Comparison of ENCODE assay signal across 8 cellular contexts in the genomic region with DNA sequence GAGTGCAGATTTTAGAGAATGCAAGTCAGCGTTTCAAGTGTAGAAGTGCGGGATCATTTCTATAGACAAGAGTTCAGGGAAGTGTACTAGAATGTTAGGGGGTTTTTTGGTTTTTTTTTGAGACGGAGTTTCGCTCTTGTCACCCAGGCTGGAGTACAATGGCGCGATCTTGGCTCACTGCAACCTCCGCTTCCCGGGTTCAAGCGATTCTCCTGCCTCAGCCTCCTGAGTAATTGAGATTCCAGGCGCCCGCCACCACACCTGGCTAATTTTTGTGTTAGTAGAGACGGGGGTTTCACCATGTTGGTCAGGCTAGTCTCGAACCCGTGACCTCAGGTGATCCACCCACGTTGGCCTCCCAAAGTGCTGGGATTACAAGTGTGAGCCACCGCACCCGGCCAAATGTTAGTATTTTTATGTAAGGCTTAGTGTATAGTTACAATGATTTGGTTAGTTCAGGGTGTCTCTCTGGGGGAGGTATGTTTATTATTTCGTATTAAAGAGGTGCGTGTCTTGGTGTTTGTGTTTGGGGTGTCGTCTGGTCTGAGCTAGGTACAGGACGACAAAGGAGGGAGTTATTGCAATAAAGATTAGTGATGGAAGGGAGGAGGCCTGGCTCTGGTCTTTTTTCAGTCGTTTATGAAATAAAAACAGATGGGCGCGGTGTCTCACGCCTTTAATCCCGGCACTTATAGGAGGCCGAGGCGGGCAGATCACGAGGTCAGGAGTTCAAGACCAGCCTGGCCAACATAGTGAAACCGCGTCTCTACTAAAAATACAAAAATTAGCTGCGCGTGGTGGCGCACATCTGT. TPM values are rescaled to one million over a fixed set of nuclear protein-coding genes. Genes with fewer than 3 reads are reported as not detected.
DNase-seq lines count a peak whose midpoint lies in the region; ATAC-seq, FAIRE-seq and TF ChIP-seq lines count a peak whose summit lies in the region.
"Not testable (repeated sequence)": the region's sequence is repeated elsewhere in the genome, so short reads cannot be mapped to it uniquely, and the experiment has no call there.

No MANE protein-coding gene starts in this region.

- not testable (repeated sequence) for H3K36me3 ChIP-seq in DND-41 (ENCODE audit: insufficient read depth, low read length); OCI-LY3 (replicated peaks; ENCODE audit: low read depth, low read length); effector memory CD4-positive, alpha-beta T cell (ENCODE audit: control insufficient read depth, insufficient read depth, low read length); keratinocyte (ENCODE audit: control insufficient read depth in 2 of 2, extremely low read depth in 1 of 2, insufficient read depth in 2 of 2, low read length in 2 of 2); ovary; thyroid gland

- WGBS in ovary, 3 donors, result 22 to 33% (median 26%) methylated on average over 34 of the region's 34 CpGs
- WGBS in thyroid gland, 2 donors, result 43 to 45% methylated on average over 32 to 34 of the region's 34 CpGs

- H3K4me1 ChIP-seq in DND-41 (ENCODE audit: insufficient read depth, low read length), result peaks cover 25% of the 10 kb centered on the region
- H3K4me1 ChIP-seq in OCI-LY3 (ENCODE audit: low read length), result peaks cover 19% of the 10 kb centered on the region
- not testable (repeated sequence) for H3K4me1 ChIP-seq in effector memory CD4-positive, alpha-beta T cell (ENCODE audit: control insufficient read depth, insufficient read depth, low read length, poor library complexity, severe bottlenecking); ovary (ENCODE audit: insufficient read depth); thyroid gland
- H3K4me1 ChIP-seq in keratinocyte (ENCODE audit: control insufficient read depth, extremely low read depth, insufficient read depth, low read length), result peaks cover 13% of the 10 kb centered on the region

- H3K4me2 ChIP-seq in DND-41 (ENCODE audit: insufficient read depth, low read length), result peak overlapping the region; percentile 84
- peak overlapping the region; percentile 88 for H3K4me2 ChIP-seq in OCI-LY3 (ENCODE audit: low read length)
- H3K4me2 ChIP-seq in keratinocyte (ENCODE audit: control insufficient read depth, extremely low read depth, insufficient read depth, low read depth, low read length), result peak overlapping the region; percentile 79

- H2AFZ ChIP-seq in DND-41 (ENCODE audit: low read depth, low read length) (peak overlapping the region; percentile 89), OCI-LY3 (ENCODE audit: low read depth, low read length) (peak overlapping the region; percentile 47; the same call in 1 of the 2 replicates), keratinocyte (ENCODE audit: control insufficient read depth, low read length) (peak overlapping the region; percentile 79)

- H3K4me1 Mint-ChIP-seq in HFFc6 (ENCODE audit: low read depth), result peaks cover 22% of the 10 kb centered on the region
- peaks cover 28% of the 10 kb centered on the region for H3K4me1 Mint-ChIP-seq in activated T-cell treated with anti-CD3 and anti-CD28 coated beads, Interleukin-2, amount 50 U/mL, for 72 hours (ENCODE audit: low read depth)

- not testable (repeated sequence) for TF ChIP-seq POLR2A in ovary (IDR thresholded peaks at IDR 0.05); thyroid gland (IDR thresholded peaks at IDR 0.05)

- H3K36me3 Mint-ChIP-seq in HFFc6 (ENCODE audit: low read depth), result not testable (repeated sequence)
- H3K36me3 Mint-ChIP-seq in activated T-cell treated with anti-CD3 and anti-CD28 coated beads, Interleukin-2, amount 50 U/mL, for 72 hours (ENCODE audit: insufficient read depth in 2 of 2), result peaks cover 2 to 13% of the 10 kb centered on the region in 2 donors

- intact Hi-C loops in ovary (cut with DNase I); thyroid gland (cut with DNase I): not testable (repeated sequence)

- H3K4me3 Mint-ChIP-seq in HFFc6, result peak overlapping the region; percentile 96
- peak overlapping the region; percentile 93 to 95 for H3K4me3 Mint-ChIP-seq in activated T-cell treated with anti-CD3 and anti-CD28 coated beads, Interleukin-2, amount 50 U/mL, for 72 hours

- not testable (repeated sequence) for TF ChIP-seq CTCF in DND-41 (IDR thresholded peaks at IDR 0.05; ENCODE audit: borderline replicate concordance, extremely low read depth, low read length, poor library complexity, severe bottlenecking); HFFc6 (IDR thresholded peaks at IDR 0.05); OCI-LY3 (IDR thresholded peaks at IDR 0.05; ENCODE audit: low read depth, low read length); keratinocyte (optimal IDR thresholded peaks at IDR 0.05 in 1 of 3, IDR thresholded peaks at IDR 0.05 in 1 of 3, conservative IDR thresholded peaks at IDR 0.05 in 1 of 3; ENCODE audit: extremely low read depth in 1 of 3, insufficient read depth in 2 of 3, low read length in 3 of 3); ovary (IDR thresholded peaks at IDR 0.05); thyroid gland (IDR thresholded peaks at IDR 0.05)

- not testable (repeated sequence) for H3K27me3 ChIP-seq in DND-41 (ENCODE audit: insufficient read depth, low read length, poor library complexity); OCI-LY3 (ENCODE audit: low read depth, low read length); effector memory CD4-positive, alpha-beta T cell (replicated peaks; ENCODE audit: control insufficient read depth, insufficient read depth, low read length, poor library complexity, severe bottlenecking); keratinocyte (ENCODE audit: control insufficient read depth, extremely low read depth, insufficient read depth, low read length); ovary; thyroid gland

- not testable (repeated sequence) for FAIRE-seq in keratinocyte (lab: Jason Lieb, UNC)

- not testable (repeated sequence) for ATAC-seq in DND-41 (ENCODE audit: insufficient read depth, low read depth); activated T-cell treated with anti-CD3 and anti-CD28 coated beads, Interleukin-2, amount 50 U/mL, for 72 hours (replicated peaks in 1 of 2)

- H3K4me3 ChIP-seq in DND-41 (ENCODE audit: low read depth in 1 of 2, low read length in 2 of 2) (peak overlapping the region; percentile 75 to 85), OCI-LY3 (ENCODE audit: low read length) (peak overlapping the region; percentile 90), keratinocyte (ENCODE audit: control insufficient read depth in 2 of 3, extremely low read depth in 1 of 3, insufficient read depth in 2 of 3, low read depth in 1 of 3, low read length in 3 of 3) (peak overlapping the region; percentile 56 to 99 (median 92)), ovary (peak overlapping the region; percentile 88), thyroid gland (replicated peaks in 1 of 3) (peak overlapping the region; percentile 60 to 98 (median 79))
- H3K4me3 ChIP-seq in effector memory CD4-positive, alpha-beta T cell (ENCODE audit: insufficient read depth, low read depth, low read length, poor library complexity, severe bottlenecking), result peak overlapping the region; percentile 93

- DNase-seq in DND-41; HFFc6; effector memory CD4-positive, alpha-beta T cell; keratinocyte (ENCODE audit: low read depth, low spot score); thyroid gland: not testable (repeated sequence)
- DNase-seq in activated T-cell treated with anti-CD3 and anti-CD28 coated beads, Interleukin-2, amount 50 U/mL, for 72 hours, result peak in 1 of 2 donors; percentile 15
- DNase-seq in ovary, result peak in 3 of 5 donors; percentile 19 to 44 (median 35)

- peak overlapping the region; percentile 99 for H3K9ac ChIP-seq in DND-41 (ENCODE audit: low read depth, low read length)
- H3K9ac ChIP-seq in OCI-LY3 (ENCODE audit: low read length), result peak overlapping the region; percentile 81
- peak overlapping the region; percentile 93 for H3K9ac ChIP-seq in keratinocyte (ENCODE audit: control insufficient read depth, extremely low read depth, insufficient read depth, low read length)

- H3K9me3 ChIP-seq in DND-41 (ENCODE audit: insufficient read depth, low read length, severe bottlenecking); OCI-LY3 (ENCODE audit: insufficient read depth, low read length); effector memory CD4-positive, alpha-beta T cell (ENCODE audit: control insufficient read depth, low read length); keratinocyte (ENCODE audit: control insufficient read depth, low read depth, low read length); ovary; thyroid gland: not testable (repeated sequence)

- H3K9me1 ChIP-seq in keratinocyte (ENCODE audit: control insufficient read depth, extremely low read depth, insufficient read depth, low read length), result not testable (repeated sequence)

- H3K9me3 Mint-ChIP-seq in HFFc6; activated T-cell treated with anti-CD3 and anti-CD28 coated beads, Interleukin-2, amount 50 U/mL, for 72 hours: not testable (repeated sequence)

- dilution Hi-C loops in keratinocyte (cut with MboI; ENCODE audit: extremely low pct_ligation_motif_present, low sequenced_read_pairs), result not testable (repeated sequence)

- H3K27ac Mint-ChIP-seq in HFFc6, result peak overlapping the region; percentile 91
- H3K27ac Mint-ChIP-seq in activated T-cell treated with anti-CD3 and anti-CD28 coated beads, Interleukin-2, amount 50 U/mL, for 72 hours, result peak overlapping the region; percentile 94

- H4K20me1 ChIP-seq in DND-41 (ENCODE audit: insufficient read depth, low read length) (peaks cover 30% of the 10 kb centered on the region; the same call in 1 of the 2 replicates), OCI-LY3 (ENCODE audit: insufficient read depth, low read length) (peaks cover 17% of the 10 kb centered on the region)
- H4K20me1 ChIP-seq in keratinocyte (ENCODE audit: control insufficient read depth, extremely low read depth, insufficient read depth, low read length), result not testable (repeated sequence)

- H3K79me2 ChIP-seq in DND-41 (ENCODE audit: insufficient read depth, low read length) (peaks cover 46% of the 10 kb centered on the region), OCI-LY3 (ENCODE audit: low read length) (peaks cover 42% of the 10 kb centered on the region), keratinocyte (ENCODE audit: control insufficient read depth, insufficient read depth, low read length) (peaks cover 41% of the 10 kb centered on the region)

- H3K27me3 Mint-ChIP-seq in HFFc6 (ENCODE audit: insufficient read depth); activated T-cell treated with anti-CD3 and anti-CD28 coated beads, Interleukin-2, amount 50 U/mL, for 72 hours (ENCODE audit: low read depth): not testable (repeated sequence)

- H3K27ac ChIP-seq in DND-41 (ENCODE audit: low read length), result peak overlapping the region; percentile 93
- peak overlapping the region; percentile 56 for H3K27ac ChIP-seq in OCI-LY3 (ENCODE audit: low read length)
- peak overlapping the region; percentile 96 for H3K27ac ChIP-seq in effector memory CD4-positive, alpha-beta T cell (ENCODE audit: insufficient read depth, low read length, poor library complexity, severe bottlenecking)
- H3K27ac ChIP-seq in keratinocyte (ENCODE audit: control insufficient read depth, insufficient read depth, low read length), result peak overlapping the region; percentile 88
- H3K27ac ChIP-seq in ovary, result peak overlapping the region; percentile 95 to 99
- peak overlapping the region; percentile 92 to 97 (median 96) for H3K27ac ChIP-seq in thyroid gland

- TF ChIP-seq EP300 in ovary (IDR thresholded peaks at IDR 0.05), result not testable (repeated sequence)

RNA-seq across cellular contexts. Expression of a gene that starts 0.8 kb away (rescaled TPM):
- 100 to 1,000 TPM in 1 of 6 experiments, 10 to 100 TPM in 5; 87.2 to 103 (median 95.3) TPM for total RNA-seq in HFFc6 (2021; fragmentation: NEBNext Ultra II Directional; extraction: Animal tissue kit (Norgen Biotek cat#: 25700))
- 100 to 1,000 TPM in 1 of 2 donors, 10 to 100 TPM in 1; 89.3 to 108 TPM for total RNA-seq in activated T-cell treated with anti-CD3 and anti-CD28 coated beads, Interleukin-2, amount 50 U/mL, for 72 hours
- polyA plus RNA-seq in keratinocyte (50.8 to 88.4 TPM (median 63.6 TPM) in 3 replicates), ovary (10 to 100 TPM; 54.4 to 67.0 TPM)
- polyA plus RNA-seq in keratinocyte (2011; ENCODE audit: low read depth), result 17.4 TPM
- polyA plus RNA-seq in keratinocyte (2011; cell fraction: cytosol; rRNA removed), result 66.2 and 78.5 TPM in 2 replicates
- polyA plus RNA-seq in keratinocyte (2011; cell fraction: nucleus; rRNA removed), result 75.3 and 96.1 TPM in 2 replicates
- polyA plus RNA-seq in keratinocyte (2012; ENCODE audit: low replicate concordance), result 38.7 and 63.1 TPM in 2 replicates
- polyA minus RNA-seq in keratinocyte, result 83.0 to 191 TPM (median 115 TPM) in 3 replicates
- 111 TPM for polyA minus RNA-seq in keratinocyte (2011; cell fraction: cytosol; rRNA and poly(A)+ RNA removed)
- polyA minus RNA-seq in keratinocyte (2011; cell fraction: nucleus; rRNA and poly(A)+ RNA removed), result 46.8 and 59.2 TPM in 2 replicates
- total RNA-seq in ovary (100 to 1,000 TPM in 4 of 7 donors, 10 to 100 TPM in 3; 66.3 to 117 (median 108) TPM), thyroid gland (100 to 1,000 TPM; 110 to 156 (median 146) TPM)

RNA-seq across cellular contexts. Expression of a gene that starts 11.1 kb away (rescaled TPM):
- 10 to 100 TPM; 87.3 to 96.2 (median 93.6) TPM for total RNA-seq in HFFc6 (2021; fragmentation: NEBNext Ultra II Directional; extraction: Animal tissue kit (Norgen Biotek cat#: 25700))
- total RNA-seq in activated T-cell treated with anti-CD3 and anti-CD28 coated beads, Interleukin-2, amount 50 U/mL, for 72 hours, result 10 to 100 TPM; 53.2 to 53.8 TPM
- polyA plus RNA-seq in keratinocyte (74.9 to 77.0 TPM (median 75.5 TPM) in 3 replicates), ovary (10 to 100 TPM in 1 of 2 donors, 1 to 10 TPM in 1; 9.8 to 53.2 TPM)
- polyA plus RNA-seq in keratinocyte (2011; ENCODE audit: low read depth), result 63.1 TPM
- polyA plus RNA-seq in keratinocyte (2011; cell fraction: cytosol; rRNA removed), result 97.1 and 105 TPM in 2 replicates
- 85.2 and 96.0 TPM in 2 replicates for polyA plus RNA-seq in keratinocyte (2011; cell fraction: nucleus; rRNA removed)
- polyA plus RNA-seq in keratinocyte (2012; ENCODE audit: low replicate concordance), result 56.6 and 73.4 TPM in 2 replicates
- polyA minus RNA-seq in keratinocyte, result 75.1 to 128 TPM (median 121 TPM) in 3 replicates
- 90.9 TPM for polyA minus RNA-seq in keratinocyte (2011; cell fraction: cytosol; rRNA and poly(A)+ RNA removed)
- 60.4 and 83.4 TPM in 2 replicates for polyA minus RNA-seq in keratinocyte (2011; cell fraction: nucleus; rRNA and poly(A)+ RNA removed)
- total RNA-seq in ovary (10 to 100 TPM; 13.1 to 46.2 (median 23.4) TPM), thyroid gland (100 to 1,000 TPM in 2 of 4 donors, 10 to 100 TPM in 2; 87.3 to 122 (median 103) TPM)
